In genomic region chr20:49964964-49965780, GRCh38 we compare ENCODE assay signal across 9 cellular contexts. TPM values are rescaled to one million over a fixed set of nuclear protein-coding genes. Genes with fewer than 3 reads are reported as not detected.
DNase-seq lines count a peak whose midpoint lies in the region; ATAC-seq and TF ChIP-seq lines count a peak whose summit lies in the region.
"Had no signal": no experiment of that assay in that cellular context is flagged by ENCODE, and none has a peak within 500 bp of the region (broad histone marks: within the 10 kb centered on the region; RNA-seq: fewer than 3 reads in every experiment).

No MANE protein-coding gene starts in this region.

- TF ChIP-seq EP300 in esophagus muscularis mucosa (IDR thresholded peaks at IDR 0.05) = no peak
- no peak for TF ChIP-seq EP300 in stomach (IDR thresholded peaks at IDR 0.05)

- peaks cover 5% of the 10 kb centered on the region for H3K36me3 Mint-ChIP-seq in CD8-positive, alpha-beta T cell

- H3K4me3 Mint-ChIP-seq in CD8-positive, alpha-beta T cell = no peak overlapping the region
- H3K4me3 Mint-ChIP-seq: immature natural killer cell had no signal

- no peaks in the 10 kb centered on the region for H3K27me3 ChIP-seq in CD8-positive, alpha-beta T cell (ENCODE audit: insufficient read depth, low read length)
- no peaks in the 10 kb centered on the region for H3K27me3 ChIP-seq in esophagus muscularis mucosa
- no peaks in the 10 kb centered on the region for H3K27me3 ChIP-seq in stomach

- POLR2A ChIA-PET in CD8-positive, alpha-beta T cell (lab: Charles Lee) = no interaction called here

- DNase-seq in CD8-positive, alpha-beta T cell = no peak
- DNase-seq in GM19238 (ENCODE audit: insufficient read length, low spot score) (peak; percentile 46), esophagus muscularis mucosa (ENCODE audit: extremely low spot score) (no peak), stomach (peak; percentile 37), KG1 (lab: John Stamatoyannopoulos, UW) (no peak)

- H3K36me3 ChIP-seq in CD8-positive, alpha-beta T cell (ENCODE audit: insufficient read depth, low read length) = no peaks in the 10 kb centered on the region
- H3K36me3 ChIP-seq in esophagus muscularis mucosa (peaks cover 0 to 23% (median 3%) of the 10 kb centered on the region in 4 donors), stomach (peaks cover 0 to 30% (median 15%) of the 10 kb centered on the region in 4 donors)

- no peaks in the 10 kb centered on the region for H3K4me1 ChIP-seq in CD8-positive, alpha-beta T cell (ENCODE audit: insufficient read depth, low read length)
- H3K4me1 ChIP-seq in esophagus muscularis mucosa = peaks cover 0 to 5% (median 1%) of the 10 kb centered on the region in 4 donors
- peaks cover 0 to 13% (median 5%) of the 10 kb centered on the region in 4 donors for H3K4me1 ChIP-seq in stomach

- H3K4me3 ChIP-seq in CD8-positive, alpha-beta T cell (ENCODE audit: low read depth, low read length) = no peak overlapping the region
- H3K4me3 ChIP-seq in esophagus muscularis mucosa (no peak overlapping the region), stomach (no peak overlapping the region)

- H3K27ac Mint-ChIP-seq in CD8-positive, alpha-beta T cell = no peak overlapping the region
- H3K27ac Mint-ChIP-seq: immature natural killer cell had no signal

- no peaks in the 10 kb centered on the region for H3K9me3 ChIP-seq in CD8-positive, alpha-beta T cell (ENCODE audit: low read length)
- H3K9me3 ChIP-seq in esophagus muscularis mucosa = no peaks in the 10 kb centered on the region
- H3K9me3 ChIP-seq in stomach = no peaks in the 10 kb centered on the region

- no peak overlapping the region for H3K27ac ChIP-seq in CD8-positive, alpha-beta T cell (ENCODE audit: low read depth, low read length)
- H3K27ac ChIP-seq in esophagus muscularis mucosa (replicated peaks in 1 of 4) (no peak overlapping the region), stomach (no peak overlapping the region)

- intact Hi-C loops in CD8-positive, alpha-beta T cell (cut with DNase I, micrococcal nuclease) = no loop called here
- intact Hi-C loops in esophagus muscularis mucosa (cut with DNase I) = no loop called here
- intact Hi-C loops in stomach (cut with DNase I; ENCODE audit: low total_unique reads) = no loop called here

- CTCF ChIA-PET in CD8-positive, alpha-beta T cell (lab: Charles Lee) = interaction anchor here (1.0 to 1.7 kb wide), 4 partner anchors 10 to 204 kb away, joined by 3 to 6 read pairs (median 4); no protein-coding TSS in a partner anchor

- H3K27me3 Mint-ChIP-seq in CD8-positive, alpha-beta T cell (ENCODE audit: low read depth) = no peaks in the 10 kb centered on the region

- ATAC-seq in CD8-positive, alpha-beta T cell = no peak
- ATAC-seq in HG03135 (IDR thresholded peaks at IDR 0.05; ENCODE audit: unreplicated experiment) (no peak), GM21423 (IDR thresholded peaks at IDR 0.05; ENCODE audit: unreplicated experiment) (no peak)

- H3K4me1 Mint-ChIP-seq in CD8-positive, alpha-beta T cell (ENCODE audit: low read depth) = no peaks in the 10 kb centered on the region
- H3K4me1 Mint-ChIP-seq: immature natural killer cell had no signal

- H3K9me3 Mint-ChIP-seq in CD8-positive, alpha-beta T cell = no peaks in the 10 kb centered on the region
- H3K9me3 Mint-ChIP-seq: immature natural killer cell had no signal

- no peak for TF ChIP-seq POLR2A in esophagus muscularis mucosa (IDR thresholded peaks at IDR 0.05; ENCODE audit: low read depth)
- TF ChIP-seq POLR2A in stomach (IDR thresholded peaks at IDR 0.05) = no peak

- 68% methylated on average over 4 of the region's 5 CpGs for WGBS in esophagus muscularis mucosa
- WGBS in stomach, 5 donors = 52 to 79% (median 72%) methylated on average over 5 of the region's 5 CpGs

- TF ChIP-seq CTCF in CD8-positive, alpha-beta T cell (IDR thresholded peaks at IDR 0.05) = peak; percentile 48
- TF ChIP-seq CTCF in esophagus muscularis mucosa (IDR thresholded peaks at IDR 0.05) = peak in 2 of 3 experiments; percentile 23 to 46
- peak in 3 of 7 experiments; percentile 7 to 32 (median 27) for TF ChIP-seq CTCF in stomach (IDR thresholded peaks at IDR 0.05)

TF ChIP-seq in PFSK-1, 5 proteins besides CTCF, POLR2A, EP300 and RAD21:
- peak; percentile 40 for TF ChIP-seq FOXP2 (optimal IDR thresholded peaks at IDR 0.05; ENCODE audit: borderline replicate concordance, extremely low read depth, extremely low read length, insufficient read depth)
- TF ChIP-seq SIN3A (IDR thresholded peaks at IDR 0.05; ENCODE audit: borderline replicate concordance, insufficient read depth, low read length) = no peak

RNA-seq across cellular contexts. Expression of gene SNAI1, which starts 17.6 kb away (rescaled TPM):
- total RNA-seq in CD8-positive, alpha-beta T cell = 1 to 10 TPM; 3.0 to 3.1 TPM
- polyA plus RNA-seq in PFSK-1 (2012; ENCODE audit: insufficient read length, low read depth) = 11.1 TPM
- total RNA-seq in esophagus muscularis mucosa = 1 to 10 TPM in 3 of 4 donors, under 1 TPM in 1; 0.83 to 5.3 (median 3.0) TPM
- total RNA-seq in stomach = 1 to 10 TPM in 2 of 5 donors, under 1 TPM in 1, not detected in 2; 0.37 to 7.1 (median 3.2) TPM
- 1 to 10 TPM in 2 of 3 donors, under 1 TPM in 1; 0.61 to 3.5 (median 2.2) TPM for polyA plus RNA-seq in stomach

RNA-seq across cellular contexts. Expression of gene RNF114, which starts 29.0 kb away (rescaled TPM):
- total RNA-seq in CD8-positive, alpha-beta T cell = 100 to 1,000 TPM; 137 to 151 TPM
- 111 TPM for polyA plus RNA-seq in PFSK-1 (2012; ENCODE audit: insufficient read length, low read depth)
- 100 to 1,000 TPM in 1 of 4 donors, 10 to 100 TPM in 3; 65.2 to 142 (median 78.1) TPM for total RNA-seq in esophagus muscularis mucosa
- 100 to 1,000 TPM in 3 of 5 donors, 10 to 100 TPM in 2; 29.5 to 317 (median 138) TPM for total RNA-seq in stomach
- polyA plus RNA-seq in stomach = 10 to 100 TPM; 32.8 to 57.0 (median 41.7) TPM

RNA-seq across cellular contexts. Expression of gene SPATA2, which starts 49.8 kb away (rescaled TPM):
- 10 to 100 TPM; 20.9 to 22.4 TPM for total RNA-seq in CD8-positive, alpha-beta T cell
- 7.6 TPM for polyA plus RNA-seq in PFSK-1 (2012; ENCODE audit: insufficient read length, low read depth)
- total RNA-seq in esophagus muscularis mucosa (1 to 10 TPM; 4.0 to 6.7 (median 5.5) TPM), stomach (10 to 100 TPM in 1 of 5 donors, 1 to 10 TPM in 4; 3.1 to 14.3 (median 7.6) TPM)
- 1 to 10 TPM; 2.6 to 5.8 (median 3.9) TPM for polyA plus RNA-seq in stomach

Comparison
In these comparisons a context has a peak if more than half of its experiments do, and no peak if none do; other contexts are left out.
1. DNase-seq: peak in GM19238 (single experiment) and stomach (single experiment); none in CD8-positive, alpha-beta T cell (0 of 7), esophagus muscularis mucosa (single experiment) and KG1 (single experiment).